In the genomic region with DNA sequence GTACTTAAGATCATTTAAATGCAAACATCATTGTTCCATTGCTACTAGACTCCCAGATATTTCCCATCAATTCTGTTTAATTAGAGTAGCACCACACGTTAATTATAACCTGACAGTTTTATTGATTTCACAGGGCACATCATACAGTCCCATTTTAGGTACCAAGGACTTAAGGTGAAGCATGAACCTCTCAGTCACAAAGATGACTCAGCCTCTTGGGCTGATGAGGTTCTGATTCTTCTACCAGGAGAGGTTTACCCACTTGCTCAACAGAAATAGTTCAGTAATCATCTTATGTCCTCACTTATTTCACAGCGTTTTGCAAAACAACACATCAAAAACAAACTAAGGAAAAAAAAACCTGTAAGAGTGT, we compare ENCODE assay signal across 8 cellular contexts.
A peak's percentile ranks its signal among the peaks of the same experiment; 100 is the strongest.
DNase-seq lines count a peak whose midpoint lies in the region; ATAC-seq and TF ChIP-seq lines count a peak whose summit lies in the region.

No MANE protein-coding gene starts in this region.

- H3K4me1 ChIP-seq in muscle layer of colon (ENCODE audit: insufficient read depth, low read length), result peaks cover 49% of the 10 kb centered on the region
- peaks cover 42% of the 10 kb centered on the region for H3K4me1 ChIP-seq in A673 (ENCODE audit: insufficient read depth, low read length, poor library complexity, severe bottlenecking)

- H3K27ac ChIP-seq in AG04450 (ENCODE audit: low read depth, low read length) (peak overlapping the region; percentile 54), muscle layer of colon (ENCODE audit: low read depth, low read length) (peak overlapping the region; percentile 5), A673 (ENCODE audit: low read depth, low read length, poor library complexity, severe bottlenecking) (no peak overlapping the region)

- intact Hi-C loops in A673 (cut with micrococcal nuclease; ENCODE audit: unreplicated experiment), result no loop called here

- H3K9me3 ChIP-seq in AG04450 (ENCODE audit: control insufficient read depth, insufficient read depth, low read length) (no peaks in the 10 kb centered on the region), muscle layer of colon (ENCODE audit: low read length) (no peaks in the 10 kb centered on the region), A673 (ENCODE audit: low read depth, low read length, poor library complexity, severe bottlenecking) (no peaks in the 10 kb centered on the region)

- ATAC-seq in GM18498 (IDR thresholded peaks at IDR 0.05; ENCODE audit: unreplicated experiment) (no peak), GM18517 (IDR thresholded peaks at IDR 0.05; ENCODE audit: unreplicated experiment) (no peak)

- POLR2A ChIA-PET in AG04450 (lab: Yijun Ruan, JAX), result no interaction called here
- POLR2A ChIA-PET in A673 (lab: Charles Lee; ENCODE audit: low non-redundant PET), result interaction anchor here (1.1 kb wide), 1 partner anchor 10 kb away, joined by 8 read pairs; no protein-coding TSS in a partner anchor

- no peak for DNase-seq in AG04450 (ENCODE audit: low read depth, low spot score)
- peak; percentile 80 for DNase-seq in M059J (ENCODE audit: low read depth)
- DNase-seq in cerebellar cortex (ENCODE audit: low spot score), result peak; percentile 61
- DNase-seq in NAMALWA (ENCODE audit: low spot score), result no peak
- no peak for DNase-seq in A673 (ENCODE audit: low spot score)

- BruUV-seq in A673 (replicated peaks; lab: Mats Ljungman, UMichigan), result no TSS peak

- no peak overlapping the region for H3K9ac ChIP-seq in muscle layer of colon (ENCODE audit: low read length)

- TF ChIP-seq CTCF in AG04450 (IDR thresholded peaks at IDR 0.05; ENCODE audit: low read depth, low read length), result no peak
- no peak for TF ChIP-seq CTCF in A673 (conservative IDR thresholded peaks at IDR 0.05; ENCODE audit: low read depth, low read length)

- H3K27me3 ChIP-seq in AG04450 (ENCODE audit: control insufficient read depth, insufficient read depth, low read length) (no peaks in the 10 kb centered on the region), muscle layer of colon (ENCODE audit: control insufficient read depth in 1 of 2, insufficient read depth in 2 of 2, low read length in 2 of 2) (no peaks in the 10 kb centered on the region), A673 (replicated peaks; ENCODE audit: insufficient read depth, low read depth, low read length, poor library complexity) (no peaks in the 10 kb centered on the region)

- H3K4me3 ChIP-seq in AG04450 (ENCODE audit: low read depth, low read length) (no peak overlapping the region), muscle layer of colon (ENCODE audit: low read depth in 1 of 2, low read length in 2 of 2) (peak overlapping the region in 1 of 2 donors; percentile 42), A673 (ENCODE audit: low read depth, low read length, poor library complexity, severe bottlenecking) (no peak overlapping the region)

- CTCF ChIA-PET in AG04450 (lab: Charles Lee), result no interaction called here
- CTCF ChIA-PET in A673 (lab: Charles Lee), result interaction anchor here (0.7 kb wide), 1 partner anchor 9 kb away, joined by 4 read pairs; no protein-coding TSS in a partner anchor

- no peaks in the 10 kb centered on the region for H3K36me3 ChIP-seq in muscle layer of colon (ENCODE audit: insufficient read depth, low read length)
- H3K36me3 ChIP-seq in A673 (ENCODE audit: insufficient read depth, low read length, poor library complexity, severe bottlenecking), result no peaks in the 10 kb centered on the region

Comparison
In these comparisons a context has a peak if more than half of its experiments do, and no peak if none do; other contexts are left out.
1. DNase-seq: peak in M059J (single experiment) and cerebellar cortex (single experiment); none in AG04450 (single experiment), NAMALWA (single experiment) and A673 (single experiment).